Comparison of ENCODE assay signal across 8 cellular contexts in the genomic region with DNA sequence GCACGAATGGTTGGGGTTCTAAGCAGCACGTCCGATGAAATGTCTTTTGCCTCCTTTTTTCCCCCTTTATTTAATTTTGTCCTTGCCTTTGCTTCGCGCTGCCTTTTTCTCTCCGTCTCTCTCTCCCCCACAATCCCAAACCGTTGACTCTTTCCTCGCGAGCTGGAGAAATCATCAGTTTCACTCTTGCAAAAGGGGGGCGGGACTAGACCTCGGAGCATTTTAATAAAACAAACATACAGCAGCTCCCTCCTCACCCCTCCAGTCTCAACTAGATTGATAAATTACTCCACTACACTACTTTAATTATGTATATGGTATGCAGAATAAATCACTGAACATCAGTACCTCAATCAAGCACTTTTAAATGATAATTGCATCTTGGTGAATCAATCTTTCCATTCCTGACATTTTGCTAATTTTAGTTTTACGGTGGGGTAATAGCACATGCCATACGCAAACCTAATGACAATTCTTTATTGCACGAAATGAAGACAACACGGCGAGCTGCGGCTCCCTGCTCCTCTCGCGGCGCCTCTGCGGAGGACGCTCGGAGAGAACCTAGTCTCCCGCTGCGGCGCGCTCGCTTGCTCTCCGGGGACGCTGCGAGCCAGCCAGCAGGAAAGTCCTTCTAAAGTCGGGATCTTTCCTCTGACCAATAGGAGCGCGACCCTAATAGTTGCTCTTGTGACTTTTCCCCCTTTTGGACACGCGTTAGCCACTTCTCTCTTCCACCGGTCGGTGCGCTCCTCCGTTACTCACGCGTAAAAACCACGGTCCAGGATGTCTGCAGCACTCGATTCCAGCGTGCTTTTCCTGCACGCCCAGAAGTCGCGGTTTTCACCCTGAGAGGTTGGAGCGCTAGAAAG. TPM values are rescaled to one million over a fixed set of nuclear protein-coding genes. Genes with fewer than 3 reads are reported as not detected.
A peak's percentile ranks its signal among the peaks of the same experiment; 100 is the strongest.
DNase-seq lines count a peak whose midpoint lies in the region; ATAC-seq, FAIRE-seq and TF ChIP-seq lines count a peak whose summit lies in the region.

No MANE protein-coding gene starts in this region.

- H3K4me3 ChIP-seq in BLaER1 treated with 17β-estradiol and CSF1 and Interleukin-3, amounts not matched to agents 10 nM and 100 nM = peak overlapping the region; percentile 77 to 96 (median 86)
- peak overlapping the region; percentile 72 for H3K4me3 ChIP-seq in HUES64 (ENCODE audit: low read length)
- H3K4me3 ChIP-seq in SJCRH30 = peak overlapping the region; percentile 67
- H3K4me3 ChIP-seq in choroid plexus epithelial cell (ENCODE audit: low read depth, low read length) = peak overlapping the region; percentile 73
- H3K4me3 ChIP-seq in keratinocyte (ENCODE audit: control insufficient read depth in 2 of 3, extremely low read depth in 1 of 3, insufficient read depth in 2 of 3, low read depth in 1 of 3, low read length in 3 of 3) = peak overlapping the region; percentile 28 to 67 (median 65)
- H3K4me3 ChIP-seq in skeletal muscle tissue (ENCODE audit: low read length in 3 of 3) = peak overlapping the region; percentile 74 to 93 (median 77)

- H3K27me3 ChIP-seq in BLaER1 treated with 17β-estradiol and CSF1 and Interleukin-3, amounts not matched to agents 10 nM and 100 nM = no peaks in the 10 kb centered on the region
- H3K27me3 ChIP-seq in HUES64 (ENCODE audit: insufficient read depth, low read length) = peaks cover 85% of the 10 kb centered on the region
- H3K27me3 ChIP-seq in SJCRH30 = no peaks in the 10 kb centered on the region
- H3K27me3 ChIP-seq in keratinocyte (ENCODE audit: control insufficient read depth, extremely low read depth, insufficient read depth, low read length) = peaks cover 27% of the 10 kb centered on the region
- no peaks in the 10 kb centered on the region for H3K27me3 ChIP-seq in skeletal muscle tissue (ENCODE audit: control insufficient read depth in 3 of 3, insufficient read depth in 3 of 3, low read length in 3 of 3)

- H3K79me2 ChIP-seq in keratinocyte (ENCODE audit: control insufficient read depth, insufficient read depth, low read length) = no peaks in the 10 kb centered on the region

- FAIRE-seq in keratinocyte (lab: Jason Lieb, UNC) = no peak

- WGBS in HUES64 = under 1% methylated on average over 49 of the region's 49 CpGs

- peak; percentile 17 for TF ChIP-seq CTCF in choroid plexus epithelial cell (conservative IDR thresholded peaks at IDR 0.05; ENCODE audit: low read depth, low read length)
- TF ChIP-seq CTCF in keratinocyte (optimal IDR thresholded peaks at IDR 0.05 in 1 of 3, IDR thresholded peaks at IDR 0.05 in 1 of 3, conservative IDR thresholded peaks at IDR 0.05 in 1 of 3; ENCODE audit: extremely low read depth in 1 of 3, insufficient read depth in 2 of 3, low read length in 3 of 3) = no peak

- no peaks in the 10 kb centered on the region for H3K9me1 ChIP-seq in keratinocyte (ENCODE audit: control insufficient read depth, extremely low read depth, insufficient read depth, low read length)

- H3K36me3 ChIP-seq in BLaER1 treated with 17β-estradiol and CSF1 and Interleukin-3, amounts not matched to agents 10 nM and 100 nM = peaks cover 0 to 20% (median 11%) of the 10 kb centered on the region in 11 experiments; a peak in 7 of 22 replicates
- H3K36me3 ChIP-seq in HUES64 (ENCODE audit: insufficient read depth, low read length) (no peaks in the 10 kb centered on the region), SJCRH30 (peaks cover 5% of the 10 kb centered on the region; the same call in 1 of the 2 replicates), keratinocyte (ENCODE audit: control insufficient read depth in 2 of 2, extremely low read depth in 1 of 2, insufficient read depth in 2 of 2, low read length in 2 of 2) (no peaks in the 10 kb centered on the region), skeletal muscle tissue (ENCODE audit: control insufficient read depth in 3 of 3, insufficient read depth in 3 of 3, low read length in 3 of 3) (peaks cover 0 to 8% (median 5%) of the 10 kb centered on the region in 3 donors)

- peak overlapping the region; percentile 84 for H2AFZ ChIP-seq in keratinocyte (ENCODE audit: control insufficient read depth, low read length)

- H3K9me3 ChIP-seq in BLaER1 treated with 17β-estradiol and CSF1 and Interleukin-3, amounts not matched to agents 10 nM and 100 nM (replicated peaks in 1 of 11) = no peaks in the 10 kb centered on the region
- H3K9me3 ChIP-seq in HUES64 (ENCODE audit: insufficient read depth, low read depth, low read length) (no peaks in the 10 kb centered on the region), SJCRH30 (replicated peaks) (no peaks in the 10 kb centered on the region), keratinocyte (ENCODE audit: control insufficient read depth, low read depth, low read length) (no peaks in the 10 kb centered on the region), skeletal muscle tissue (ENCODE audit: control insufficient read depth in 3 of 3, low read length in 3 of 3) (no peaks in the 10 kb centered on the region)

- peak overlapping the region; percentile 85 to 97 (median 90) for H3K4me2 ChIP-seq in BLaER1 treated with 17β-estradiol and CSF1 and Interleukin-3, amounts not matched to agents 10 nM and 100 nM
- peak overlapping the region; percentile 97 for H3K4me2 ChIP-seq in keratinocyte (ENCODE audit: control insufficient read depth, extremely low read depth, insufficient read depth, low read depth, low read length)

- H3K27ac ChIP-seq in BLaER1 treated with 17β-estradiol and CSF1 and Interleukin-3, amounts not matched to agents 10 nM and 100 nM = peak overlapping the region; percentile 84 to 96 (median 92)
- H3K27ac ChIP-seq in HUES64 (ENCODE audit: low read depth, low read length) = no peak overlapping the region
- H3K27ac ChIP-seq in SJCRH30 = peak overlapping the region; percentile 74
- no peak overlapping the region for H3K27ac ChIP-seq in keratinocyte (ENCODE audit: control insufficient read depth, insufficient read depth, low read length)
- H3K27ac ChIP-seq in skeletal muscle tissue (ENCODE audit: low read depth, low read length) = peak overlapping the region; percentile 81

- H3K9ac ChIP-seq in BLaER1 treated with 17β-estradiol and CSF1 and Interleukin-3, amounts not matched to agents 10 nM and 100 nM = peak overlapping the region; percentile 88 to 98 (median 95)
- H3K9ac ChIP-seq in HUES64 (ENCODE audit: low read depth, low read length) = no peak overlapping the region
- H3K9ac ChIP-seq in keratinocyte (ENCODE audit: control insufficient read depth, extremely low read depth, insufficient read depth, low read length) = no peak overlapping the region
- H3K9ac ChIP-seq in skeletal muscle tissue (ENCODE audit: low read depth in 1 of 3, low read length in 3 of 3) = peak overlapping the region; percentile 72 to 83 (median 81)

- dilution Hi-C loops in keratinocyte (cut with MboI; ENCODE audit: extremely low pct_ligation_motif_present, low sequenced_read_pairs) = no loop called here

- peak; percentile 32 for ATAC-seq in GM18907 (IDR thresholded peaks at IDR 0.05; ENCODE audit: unreplicated experiment)

- peaks cover 27 to 46% (median 39%) of the 10 kb centered on the region in 10 experiments for H3K4me1 ChIP-seq in BLaER1 treated with 17β-estradiol and CSF1 and Interleukin-3, amounts not matched to agents 10 nM and 100 nM
- H3K4me1 ChIP-seq in HUES64 (ENCODE audit: insufficient read depth, low read length) = peaks cover 8% of the 10 kb centered on the region
- peaks cover 25% of the 10 kb centered on the region for H3K4me1 ChIP-seq in SJCRH30
- H3K4me1 ChIP-seq in keratinocyte (ENCODE audit: control insufficient read depth, extremely low read depth, insufficient read depth, low read length) = peaks cover 12% of the 10 kb centered on the region
- peaks cover 24 to 49% (median 40%) of the 10 kb centered on the region in 3 donors for H3K4me1 ChIP-seq in skeletal muscle tissue (ENCODE audit: control insufficient read depth in 3 of 3, insufficient read depth in 3 of 3, low read length in 3 of 3)

- DNase-seq in SJCRH30 = peak; percentile 84 to 91
- DNase-seq in choroid plexus epithelial cell (ENCODE audit: low read depth) = peak; percentile 87
- DNase-seq in keratinocyte (ENCODE audit: low read depth, low spot score) = no peak
- no peak for DNase-seq in NCI-H1930 (lab: John Stamatoyannopoulos, UW)

- peaks cover 0 to 30% (median 11%) of the 10 kb centered on the region in 11 experiments; a peak in 16 of 22 replicates for H4K20me1 ChIP-seq in BLaER1 treated with 17β-estradiol and CSF1 and Interleukin-3, amounts not matched to agents 10 nM and 100 nM
- no peaks in the 10 kb centered on the region for H4K20me1 ChIP-seq in keratinocyte (ENCODE audit: control insufficient read depth, extremely low read depth, insufficient read depth, low read length)

RNA-seq across cellular contexts. Expression of a gene that starts 0.8 kb away (rescaled TPM):
- polyA plus RNA-seq in HUES64 (2013, experiment 1 of 2) = 1.4 TPM
- 3.0 TPM for polyA plus RNA-seq in HUES64 (2013, experiment 2 of 2)
- 56.4 and 67.2 TPM in 2 replicates for total RNA-seq in SJCRH30 (2014; rRNA removed; shearing (Covaris generic))
- polyA plus RNA-seq in keratinocyte = 0.07 to 0.13 TPM (median 0.10 TPM) in 3 replicates
- polyA plus RNA-seq in keratinocyte (2011; ENCODE audit: low read depth) = not detected
- 0.16 and 0.21 TPM in 2 replicates for polyA plus RNA-seq in keratinocyte (2011; cell fraction: cytosol; rRNA removed)
- 0.10 and 0.19 TPM in 2 replicates for polyA plus RNA-seq in keratinocyte (2011; cell fraction: nucleus; rRNA removed)
- polyA plus RNA-seq in keratinocyte (2012; ENCODE audit: low replicate concordance) = 0.06 and 0.52 TPM in 2 replicates
- 0.70 to 3.1 TPM (median 2.1 TPM) in 3 replicates for polyA minus RNA-seq in keratinocyte
- not detected for polyA minus RNA-seq in keratinocyte (2011; cell fraction: cytosol; rRNA and poly(A)+ RNA removed)
- polyA minus RNA-seq in keratinocyte (2011; cell fraction: nucleus; rRNA and poly(A)+ RNA removed) = 0.42 and 0.47 TPM in 2 replicates
- 464 TPM for total RNA-seq in skeletal muscle tissue

Comparison
In these comparisons a context has a peak if more than half of its experiments do, and no peak if none do; other contexts are left out.
1. H3K27ac ChIP-seq: peak in BLaER1 treated with 17β-estradiol and CSF1 and Interleukin-3, amounts not matched to agents 10 nM and 100 nM (11 of 11), SJCRH30 (single experiment) and skeletal muscle tissue (single experiment); none in HUES64 (single experiment) and keratinocyte (single experiment).
2. H3K9ac ChIP-seq: peak in BLaER1 treated with 17β-estradiol and CSF1 and Interleukin-3, amounts not matched to agents 10 nM and 100 nM (11 of 11) and skeletal muscle tissue (3 of 3); none in HUES64 (single experiment) and keratinocyte (single experiment).
3. DNase-seq: peak in SJCRH30 (2 of 2) and choroid plexus epithelial cell (single experiment); none in keratinocyte (single experiment) and NCI-H1930 (0 of 2).
4. Peak in every context shown above with its lines, with median percentiles within 50 percentile points of each other: H3K4me3 ChIP-seq.